8 cellular contexts compared by ENCODE assay signal in genomic region chr20:63653974-63654680, GRCh38. TPM values are rescaled to one million over a fixed set of nuclear protein-coding genes. Genes with fewer than 3 reads are reported as not detected.
A peak's percentile ranks its signal among the peaks of the same experiment; 100 is the strongest.
DNase-seq lines count a peak whose midpoint lies in the region; ATAC-seq, FAIRE-seq and TF ChIP-seq lines count a peak whose summit lies in the region.

No MANE protein-coding gene starts in this region.

- H3K27me3 ChIP-seq in adrenal gland: no peaks in the 10 kb centered on the region
- H3K27me3 ChIP-seq in lower lobe of right lung (ENCODE audit: low read depth): peaks cover 14% of the 10 kb centered on the region
- no peaks in the 10 kb centered on the region for H3K27me3 ChIP-seq in thyroid gland

- 42 to 52% (median 46%) methylated on average over 13 to 15 of the region's 15 CpGs for WGBS in adrenal gland, 4 donors
- 58 to 78% methylated on average over 9 to 14 of the region's 15 CpGs for WGBS in thyroid gland, 2 donors

- no peak for DNase-seq in activated T-cell treated with anti-CD3 and anti-CD28 coated beads, Interleukin-2, amount 50 U/mL, for 72 hours
- no peak for DNase-seq in activated T-cell treated with anti-CD3 and anti-CD28 coated beads, Interleukin-2, amount 50 U/mL, for 1 hour
- DNase-seq in adrenal gland (no peak), lower lobe of right lung (no peak), thyroid gland (no peak), GM12892 (ENCODE audit: insufficient read length) (no peak), Kasumi-1 (lab: John Stamatoyannopoulos, UW) (no peak)

- peak overlapping the region in 1 of 4 donors; percentile 89 for H3K4me3 ChIP-seq in adrenal gland
- H3K4me3 ChIP-seq in lower lobe of right lung: peak overlapping the region; percentile 66
- H3K4me3 ChIP-seq in thyroid gland (replicated peaks in 1 of 3): peak overlapping the region in 1 of 3 donors; percentile 71

- H3K9me3 Mint-ChIP-seq in activated T-cell treated with anti-CD3 and anti-CD28 coated beads, Interleukin-2, amount 50 U/mL, for 72 hours: no peaks in the 10 kb centered on the region

- intact Hi-C loops in adrenal gland (cut with DNase I): no loop called here
- intact Hi-C loops in lower lobe of right lung (cut with DNase I): no loop called here
- intact Hi-C loops in thyroid gland (cut with DNase I): no loop called here

- H3K36me3 ChIP-seq in adrenal gland (replicated peaks in 1 of 2) (no peaks in the 10 kb centered on the region), lower lobe of right lung (no peaks in the 10 kb centered on the region), thyroid gland (no peaks in the 10 kb centered on the region)

- no peak for FAIRE-seq in GM12892 (lab: Jason Lieb, UNC)

- no peak for TF ChIP-seq CTCF in adrenal gland (IDR thresholded peaks at IDR 0.05)
- no peak for TF ChIP-seq CTCF in lower lobe of right lung (IDR thresholded peaks at IDR 0.05)
- TF ChIP-seq CTCF in thyroid gland (IDR thresholded peaks at IDR 0.05): no peak

- no peaks in the 10 kb centered on the region for H3K9me3 ChIP-seq in adrenal gland (replicated peaks in 1 of 3)
- no peaks in the 10 kb centered on the region for H3K9me3 ChIP-seq in lower lobe of right lung
- H3K9me3 ChIP-seq in thyroid gland: no peaks in the 10 kb centered on the region

- H3K36me3 Mint-ChIP-seq in activated T-cell treated with anti-CD3 and anti-CD28 coated beads, Interleukin-2, amount 50 U/mL, for 72 hours (ENCODE audit: insufficient read depth in 2 of 2): no peaks in the 10 kb centered on the region

- H3K27ac ChIP-seq in adrenal gland (peak overlapping the region in 3 of 5 donors; percentile 52 to 84 (median 77)), lower lobe of right lung (peak overlapping the region; percentile 56), thyroid gland (peak overlapping the region; percentile 30 to 74 (median 65))

- no peak for ATAC-seq in activated T-cell treated with anti-CD3 and anti-CD28 coated beads, Interleukin-2, amount 50 U/mL, for 72 hours (replicated peaks in 1 of 2)
- no peak for ATAC-seq in lower lobe of right lung
- ATAC-seq in HG02588 (IDR thresholded peaks at IDR 0.05; ENCODE audit: unreplicated experiment): no peak

- no peak for TF ChIP-seq POLR2A in adrenal gland (IDR thresholded peaks at IDR 0.05)
- no peak for TF ChIP-seq POLR2A in thyroid gland (IDR thresholded peaks at IDR 0.05)
- TF ChIP-seq POLR2A in GM12892 (IDR thresholded peaks at IDR 0.05; ENCODE audit: low read depth, low read length): no peak

- H3K4me1 ChIP-seq in adrenal gland (replicated peaks in 1 of 2) (peaks cover 27 to 36% of the 10 kb centered on the region in 2 donors), lower lobe of right lung (peaks cover 40% of the 10 kb centered on the region), thyroid gland (peaks cover 23 to 36% of the 10 kb centered on the region in 2 donors)

- peaks cover 23% of the 10 kb centered on the region for H3K4me1 Mint-ChIP-seq in activated T-cell treated with anti-CD3 and anti-CD28 coated beads, Interleukin-2, amount 50 U/mL, for 72 hours (ENCODE audit: low read depth)

- no peaks in the 10 kb centered on the region for H3K27me3 Mint-ChIP-seq in activated T-cell treated with anti-CD3 and anti-CD28 coated beads, Interleukin-2, amount 50 U/mL, for 72 hours (ENCODE audit: low read depth)

- peak overlapping the region; percentile 46 for H3K27ac Mint-ChIP-seq in activated T-cell treated with anti-CD3 and anti-CD28 coated beads, Interleukin-2, amount 50 U/mL, for 72 hours

- peak overlapping the region; percentile 92 to 93 for H3K4me3 Mint-ChIP-seq in activated T-cell treated with anti-CD3 and anti-CD28 coated beads, Interleukin-2, amount 50 U/mL, for 72 hours

RNA-seq across cellular contexts. Expression of gene STMN3, which starts 0.9 kb away (rescaled TPM):
- total RNA-seq in activated T-cell treated with anti-CD3 and anti-CD28 coated beads, Interleukin-2, amount 50 U/mL, for 72 hours: 10 to 100 TPM; 14.4 to 21.8 TPM
- total RNA-seq in adrenal gland: 10 to 100 TPM; 29.2 to 85.0 (median 52.1) TPM
- 100 to 1,000 TPM in 1 of 3 donors, 10 to 100 TPM in 2; 34.5 to 109 (median 72.3) TPM for polyA plus RNA-seq in adrenal gland
- total RNA-seq in lower lobe of right lung: 12.1 TPM
- 10 to 100 TPM; 53.7 to 84.0 (median 66.1) TPM for total RNA-seq in thyroid gland
- 2.0 TPM for polyA plus RNA-seq in GM12892 (2012; ENCODE audit: missing spikeins)

RNA-seq across cellular contexts. Expression of gene RTEL1, which starts 4.0 kb away (rescaled TPM):
- 10 to 100 TPM; 26.8 to 34.6 TPM for total RNA-seq in activated T-cell treated with anti-CD3 and anti-CD28 coated beads, Interleukin-2, amount 50 U/mL, for 72 hours
- 100 to 1,000 TPM in 1 of 8 donors, 10 to 100 TPM in 7; 12.4 to 110 (median 32.1) TPM for total RNA-seq in adrenal gland
- 100 to 1,000 TPM in 1 of 3 donors, 10 to 100 TPM in 1, 1 to 10 TPM in 1; 9.4 to 109 (median 70.8) TPM for polyA plus RNA-seq in adrenal gland
- total RNA-seq in lower lobe of right lung: 23.8 TPM
- total RNA-seq in thyroid gland: 10 to 100 TPM; 14.1 to 87.4 (median 54.2) TPM
- polyA plus RNA-seq in GM12892 (2012; ENCODE audit: missing spikeins): 10.9 TPM

RNA-seq across cellular contexts. Expression of gene GMEB2, which starts 27.2 kb away (rescaled TPM):
- 10 to 100 TPM; 17.5 to 22.8 TPM for total RNA-seq in activated T-cell treated with anti-CD3 and anti-CD28 coated beads, Interleukin-2, amount 50 U/mL, for 72 hours
- 10 to 100 TPM in 6 of 8 donors, 1 to 10 TPM in 2; 8.8 to 18.2 (median 12.5) TPM for total RNA-seq in adrenal gland
- polyA plus RNA-seq in adrenal gland: 10 to 100 TPM in 2 of 3 donors, 1 to 10 TPM in 1; 4.2 to 13.9 (median 13.6) TPM
- total RNA-seq in lower lobe of right lung: 9.7 TPM
- total RNA-seq in thyroid gland: 10 to 100 TPM; 23.1 to 34.9 (median 29.9) TPM
- polyA plus RNA-seq in GM12892 (2012; ENCODE audit: missing spikeins): 3.2 TPM

RNA-seq across cellular contexts. Expression of gene TNFRSF6B, which starts 42.3 kb away (rescaled TPM):
- total RNA-seq in activated T-cell treated with anti-CD3 and anti-CD28 coated beads, Interleukin-2, amount 50 U/mL, for 72 hours: 1 to 10 TPM; 1.0 to 1.2 TPM
- total RNA-seq in adrenal gland: 1 to 10 TPM in 5 of 8 donors, under 1 TPM in 1, not detected in 2; 0.78 to 6.7 (median 2.6) TPM
- polyA plus RNA-seq in adrenal gland: 10 to 100 TPM in 2 of 3 donors, not detected in 1; 36.1 to 43.3 TPM
- 5.3 TPM for total RNA-seq in lower lobe of right lung
- 10 to 100 TPM in 2 of 4 donors, 1 to 10 TPM in 2; 6.7 to 15.5 (median 10.5) TPM for total RNA-seq in thyroid gland
- not detected for polyA plus RNA-seq in GM12892 (2012; ENCODE audit: missing spikeins)

RNA-seq across cellular contexts. Expression of gene ARFRP1, which starts 53.6 kb away (rescaled TPM):
- 10 to 100 TPM; 55.1 to 70.9 TPM for total RNA-seq in activated T-cell treated with anti-CD3 and anti-CD28 coated beads, Interleukin-2, amount 50 U/mL, for 72 hours
- 10 to 100 TPM; 31.7 to 63.8 (median 42.2) TPM for total RNA-seq in adrenal gland
- polyA plus RNA-seq in adrenal gland: 10 to 100 TPM; 18.8 to 75.9 (median 52.2) TPM
- total RNA-seq in lower lobe of right lung: 44.3 TPM
- 10 to 100 TPM; 43.6 to 52.1 (median 46.7) TPM for total RNA-seq in thyroid gland
- polyA plus RNA-seq in GM12892 (2012; ENCODE audit: missing spikeins): 14.8 TPM
